Comparison of ENCODE assay signal across 19 cellular contexts in genomic region chr12:128970110-128970509, GRCh38.
DNase-seq lines count a peak whose midpoint lies in the region; ATAC-seq, FAIRE-seq and TF ChIP-seq lines count a peak whose summit lies in the region.
"Had no signal": no experiment of that assay in that cellular context is flagged by ENCODE, and none has a peak within 500 bp of the region (broad histone marks: within the 10 kb centered on the region; RNA-seq: fewer than 3 reads in every experiment).

No MANE protein-coding gene starts in this region.

- peak overlapping the region; percentile 59 for H4K8ac ChIP-seq in H1 (ENCODE audit: extremely low read depth, insufficient read depth, low read length)

- H3F3A ChIP-seq in neural progenitor cell (ENCODE audit: low read depth), result peaks cover 8% of the 10 kb centered on the region

- H3K4me1 ChIP-seq in HUES6 (ENCODE audit: control insufficient read depth, insufficient read depth, low read length) (peaks cover 31% of the 10 kb centered on the region), H1 (replicated peaks in 1 of 4; ENCODE audit: control insufficient read depth in 3 of 4, insufficient read depth in 4 of 4, low read length in 3 of 4) (peaks cover 4 to 45% (median 21%) of the 10 kb centered on the region in 4 experiments), neural progenitor cell (peaks cover 30% of the 10 kb centered on the region)
- H3K4me1 ChIP-seq: left ventricle myocardium inferior had no signal

- TF ChIP-seq CTCF in H1 (IDR thresholded peaks at IDR 0.05; ENCODE audit: control extremely low read depth in 1 of 3, insufficient read depth in 1 of 3, low read depth in 1 of 3, low read length in 3 of 3) (no peak), neural progenitor cell (IDR thresholded peaks at IDR 0.05) (no peak)

- FAIRE-seq in H1 (lab: Jason Lieb, UNC), result no peak

- H4K20me1 ChIP-seq in H1 (replicated peaks in 1 of 2; ENCODE audit: control insufficient read depth in 1 of 2, insufficient read depth in 2 of 2, low read length in 2 of 2) (no peaks in the 10 kb centered on the region), neural progenitor cell (ENCODE audit: low read depth) (no peaks in the 10 kb centered on the region)

- H2BK120ac ChIP-seq in H1 (replicated peaks; ENCODE audit: low read depth, low read length), result peak overlapping the region; percentile 24

- peaks cover 23% of the 10 kb centered on the region for H3K27me3 Mint-ChIP-seq in neural progenitor cell (ENCODE audit: insufficient read depth, low read depth)

- no peak overlapping the region for H2AK5ac ChIP-seq in H1 (ENCODE audit: low read depth, low read length)

- no peak overlapping the region for H2BK15ac ChIP-seq in H1 (ENCODE audit: low read length)

- H3K14ac ChIP-seq in H1 (ENCODE audit: insufficient read length), result no peak overlapping the region

- intact Hi-C loops in left colon (cut with DNase I, micrococcal nuclease), result no loop called here

- POLR2A ChIA-PET in H1 (lab: Charles Lee; ENCODE audit: partially characterized antibody), result interaction anchor here (0.7 to 2.5 kb wide), 4 partner anchors 10 to 258 kb away, joined by 3 to 9 read pairs (median 4); no protein-coding TSS in a partner anchor

- 37% methylated on average over 12 of the region's 13 CpGs; no CpG with 5 or more reads in 1 of the 2 experiments for WGBS in H1 (ENCODE audit: extremely low coverage in 1 of 2, insufficient coverage in 1 of 2, insufficient read length in 1 of 2, insufficient replicate concordance in 2 of 2, low coverage in 1 of 2, low lambda C conversion rate in 2 of 2, missing lambda C conversion rate in 1 of 2), 2 experiments

- ATAC-seq in HG02610 (IDR thresholded peaks at IDR 0.05; ENCODE audit: unreplicated experiment) (no peak), left colon (no peak)
- ATAC-seq: activated T-helper 17 cell treated with anti-CD3 and anti-CD28 coated beads, Interleukin-2, amount 50 U/mL, for 72 hours had no signal

- H3K4me3 Mint-ChIP-seq in neural progenitor cell, result peak overlapping the region; percentile 59
- H3K4me3 Mint-ChIP-seq: activated T-helper 17 cell treated with anti-CD3 and anti-CD28 coated beads, Interleukin-2, amount 50 U/mL, for 72 hours had no signal

- H4K91ac ChIP-seq in H1 (replicated peaks; ENCODE audit: insufficient read length, low read length), result no peak overlapping the region

- H3K23me2 ChIP-seq in H1 (ENCODE audit: low read depth, low read length), result peaks cover 6% of the 10 kb centered on the region; the same call in 1 of the 2 replicates

- H2BK12ac ChIP-seq in H1 (ENCODE audit: low read depth, low read length), result no peak overlapping the region

- no peak overlapping the region for H3K23ac ChIP-seq in H1 (ENCODE audit: insufficient read length)

- TF ChIP-seq EP300 in H1 (IDR thresholded peaks at IDR 0.05; ENCODE audit: borderline replicate concordance in 1 of 2, low read depth in 2 of 2, low read length in 2 of 2), result no peak

- H2AFZ ChIP-seq in H1 (ENCODE audit: low read length) (no peak overlapping the region), neural progenitor cell (replicated peaks) (peak overlapping the region; percentile 2)

- H3K9ac ChIP-seq in HUES6 (ENCODE audit: low read length) (no peak overlapping the region), H1 (replicated peaks in 1 of 4; ENCODE audit: extremely low read depth in 1 of 4, low read depth in 3 of 4, low read length in 3 of 4) (no peak overlapping the region; a peak in 1 of 7 replicates), neural progenitor cell (no peak overlapping the region)

- peak overlapping the region; percentile 40 for H3K4ac ChIP-seq in H1 (replicated peaks; ENCODE audit: insufficient read length, low read depth, low read length)

- peaks cover 61% of the 10 kb centered on the region for H3K4me1 Mint-ChIP-seq in neural progenitor cell
- H3K4me1 Mint-ChIP-seq: activated T-helper 17 cell treated with anti-CD3 and anti-CD28 coated beads, Interleukin-2, amount 50 U/mL, for 72 hours had no signal

- H3K36me3 Mint-ChIP-seq in neural progenitor cell, result no peaks in the 10 kb centered on the region
- H3K36me3 Mint-ChIP-seq: activated naive CD4-positive, alpha-beta T cell treated with anti-CD3 and anti-CD28 coated beads, Interleukin-2, amount 50 U/mL, for 72 hours had no signal

- no peak overlapping the region for H3K27ac ChIP-seq in HUES6 (ENCODE audit: low read depth, low read length)
- no peak overlapping the region for H3K27ac ChIP-seq in H1 (ENCODE audit: low read depth, low read length)
- no peak overlapping the region for H3K27ac ChIP-seq in neural progenitor cell
- H3K27ac ChIP-seq: C4-2B, cardiac muscle cell, left ventricle myocardium inferior had no signal

- no peaks in the 10 kb centered on the region for H3K9me3 Mint-ChIP-seq in neural progenitor cell
- H3K9me3 Mint-ChIP-seq: activated T-helper 17 cell treated with anti-CD3 and anti-CD28 coated beads, Interleukin-2, amount 50 U/mL, for 72 hours; nephron had no signal

- H3K18ac ChIP-seq in H1 (ENCODE audit: extremely low read depth, low read length), result peak overlapping the region; percentile 24; the same call in 1 of the 2 replicates

- H3K4me3 ChIP-seq in HUES6 (ENCODE audit: low read depth, low read length) (peak overlapping the region; percentile 53), H1 (ENCODE audit: extremely low read depth in 1 of 4, insufficient read depth in 2 of 4, low read depth in 3 of 4, low read length in 4 of 4) (peak overlapping the region in 3 of 4 experiments; percentile 28 to 53 (median 40); a peak in 5 of 8 replicates), neural progenitor cell (peak overlapping the region; percentile 31)
- H3K4me3 ChIP-seq: cardiac muscle cell, left ventricle myocardium inferior had no signal

- CTCF ChIA-PET in H1 (lab: Charles Lee; ENCODE audit: partially characterized antibody), result interaction anchor here (0.5 to 4.7 kb wide), 41 partner anchors 10 to 1061 kb away, joined by 3 to 20 read pairs (median 4); no protein-coding TSS in a partner anchor

- H3K27ac Mint-ChIP-seq in neural progenitor cell, result no peak overlapping the region
- H3K27ac Mint-ChIP-seq: activated naive CD4-positive, alpha-beta T cell treated with anti-CD3 and anti-CD28 coated beads, Interleukin-2, amount 50 U/mL, for 72 hours; activated T-helper 17 cell treated with anti-CD3 and anti-CD28 coated beads, Interleukin-2, amount 50 U/mL, for 72 hours; nephron had no signal

- no peak overlapping the region for H2BK20ac ChIP-seq in H1 (ENCODE audit: low read length)

- H3K56ac ChIP-seq in H1 (replicated peaks; ENCODE audit: insufficient read length, low read depth, low read length), result no peak overlapping the region

- no peaks in the 10 kb centered on the region for H3K79me1 ChIP-seq in H1 (ENCODE audit: low read depth, low read length)

- H3K79me2 ChIP-seq in H1 (ENCODE audit: control insufficient read depth in 1 of 2, insufficient read depth in 2 of 2, low read length in 2 of 2) (no peaks in the 10 kb centered on the region), neural progenitor cell (ENCODE audit: low read depth) (no peaks in the 10 kb centered on the region)

- no peak overlapping the region for H4K5ac ChIP-seq in H1 (ENCODE audit: insufficient read length, low read depth, low read length)

- H3K27me3 ChIP-seq in HUES6 (ENCODE audit: control insufficient read depth, insufficient read depth, low read length), result peaks cover 48% of the 10 kb centered on the region
- peaks cover 0 to 17% (median 10%) of the 10 kb centered on the region in 4 experiments; a peak in 6 of 7 replicates for H3K27me3 ChIP-seq in H1 (replicated peaks in 1 of 4; ENCODE audit: control insufficient read depth in 3 of 4, extremely low read depth in 1 of 4, insufficient read depth in 3 of 4, low read length in 3 of 4)
- peaks cover 19% of the 10 kb centered on the region for H3K27me3 ChIP-seq in neural progenitor cell

- no peak for TF ChIP-seq POLR2A in H1 (IDR thresholded peaks at IDR 0.05; ENCODE audit: control extremely low read depth in 1 of 2, low read depth in 2 of 2, low read length in 2 of 2)

- peak; percentile 52 for DNase-seq in COLO668 (lab: John Stamatoyannopoulos, UW; ENCODE audit: unreplicated experiment)
- DNase-seq in H1 (ENCODE audit: low read depth in 1 of 2, low spot score in 2 of 2), result no peak
- DNase-seq in neural progenitor cell (ENCODE audit: low spot score), result no peak
- no peak for DNase-seq in stimulated activated CD4-positive, alpha-beta T cell treated with anti-CD3 and anti-CD28 coated beads, Interleukin-15, amount 100 ng/mL, for 24 hours
- DNase-seq in GOT3 (lab: John Stamatoyannopoulos, UW), result no peak
- no peak for DNase-seq in left colon
- DNase-seq: activated CD4-positive, alpha-beta T cell treated with anti-CD3 and anti-CD28 coated beads, Interleukin-2, amount 50 U/mL, for 4 hours; aorta; EL; left ventricle myocardium inferior; NCI-H1048; T-helper 9 cell had no signal

- H3K4me2 ChIP-seq in H1 (ENCODE audit: insufficient read depth in 1 of 2, low read depth in 2 of 2, low read length in 2 of 2), result peak overlapping the region; percentile 45 to 71
- H3K4me2 ChIP-seq in neural progenitor cell, result peak overlapping the region; percentile 73

- TF ChIP-seq RAD21 in H1 (IDR thresholded peaks at IDR 0.05 in 1 of 2, conservative IDR thresholded peaks at IDR 0.05 in 1 of 2; ENCODE audit: low read depth in 2 of 2, low read length in 2 of 2), result no peak

- 0 out of 2 replicates have a peak overlapping the region, but pooled peaks have one; percentile 16 for H2BK5ac ChIP-seq in H1 (ENCODE audit: low read depth, low read length)

- H3K9me3 ChIP-seq in HUES6 (ENCODE audit: control insufficient read depth, insufficient read depth, low read depth, low read length), result no peaks in the 10 kb centered on the region
- no peaks in the 10 kb centered on the region for H3K9me3 ChIP-seq in H1 (ENCODE audit: insufficient read depth in 2 of 2, low read depth in 1 of 2, low read length in 1 of 2)
- no peaks in the 10 kb centered on the region for H3K9me3 ChIP-seq in neural progenitor cell (ENCODE audit: low read depth)

- H3K36me3 ChIP-seq in HUES6 (ENCODE audit: control insufficient read depth, insufficient read depth, low read length) (no peaks in the 10 kb centered on the region), H1 (ENCODE audit: control insufficient read depth in 2 of 4, insufficient read depth in 4 of 4, low read length in 3 of 4) (no peaks in the 10 kb centered on the region), neural progenitor cell (no peaks in the 10 kb centered on the region)
- H3K36me3 ChIP-seq: cardiac muscle cell, left ventricle myocardium inferior had no signal

TF ChIP-seq in H1, 55 proteins besides CTCF, POLR2A, EP300 and RAD21:
- TF ChIP-seq EZH2 (IDR thresholded peaks at IDR 0.05; ENCODE audit: low read depth, low read length, severe bottlenecking), result no peak
- no peak for TF ChIP-seq TAF7 (optimal IDR thresholded peaks at IDR 0.05; ENCODE audit: borderline replicate concordance, low read depth, low read length)
- TF ChIP-seq FOSL1 (IDR thresholded peaks at IDR 0.05; ENCODE audit: insufficient read depth, low read depth, low read length), result no peak
- TF ChIP-seq TAF1 (IDR thresholded peaks at IDR 0.05; ENCODE audit: low read depth, low read length), result no peak
- no peak for TF ChIP-seq ASH2L (IDR thresholded peaks at IDR 0.05; ENCODE audit: low read length)
